In genomic region chr13:20773194-20774080, GRCh38 we compare ENCODE assay signal across 8 cellular contexts. TPM values are rescaled to one million over a fixed set of nuclear protein-coding genes. Genes with fewer than 3 reads are reported as not detected.
A peak's percentile ranks its signal among the peaks of the same experiment; 100 is the strongest.
DNase-seq lines count a peak whose midpoint lies in the region; ATAC-seq, FAIRE-seq and TF ChIP-seq lines count a peak whose summit lies in the region.

TSS of gene EEF1AKMT1 (minus strand) at chr13:20773961. CDS start at chr13:20757598, 16,363 bp downstream.

- H3K27me3 ChIP-seq in ACC112 (ENCODE audit: insufficient read depth, low read length) = no peaks in the 10 kb centered on the region
- H3K27me3 ChIP-seq in bronchial epithelial cell (ENCODE audit: control insufficient read depth, insufficient read depth, low read length) = no peaks in the 10 kb centered on the region
- H3K27me3 ChIP-seq in small intestine (ENCODE audit: control insufficient read depth in 2 of 2, insufficient read depth in 2 of 2, low read length in 2 of 2) = no peaks in the 10 kb centered on the region

- H3K4me1 ChIP-seq in ACC112 (ENCODE audit: control insufficient read depth, insufficient read depth, low read length, unreplicated experiment) = peaks cover 7% of the 10 kb centered on the region
- no peaks in the 10 kb centered on the region for H3K4me1 ChIP-seq in small intestine (ENCODE audit: control insufficient read depth in 2 of 2, insufficient read depth in 1 of 2, low read depth in 1 of 2, low read length in 1 of 2)

- ATAC-seq in GM18873 (IDR thresholded peaks at IDR 0.05; ENCODE audit: low FRiP score, unreplicated experiment) (peak; percentile 79), HG03135 (IDR thresholded peaks at IDR 0.05; ENCODE audit: unreplicated experiment) (peak; percentile 91)

- peak within 1 kb of the TSS; percentile 81 for H3K4me3 ChIP-seq in ACC112 (ENCODE audit: low read depth, low read length)
- peak within 1 kb of the TSS; percentile 67 for H3K4me3 ChIP-seq in WI38 (ENCODE audit: low read depth, low read length)
- peak within 1 kb of the TSS; percentile 67 for H3K4me3 ChIP-seq in bronchial epithelial cell (ENCODE audit: low read depth, low read length)
- peak within 1 kb of the TSS; percentile 37 to 66 for H3K4me3 ChIP-seq in small intestine (ENCODE audit: low read depth in 1 of 2, low read length in 2 of 2)

- no peaks in the 10 kb centered on the region for H3K9me3 ChIP-seq in small intestine (ENCODE audit: control insufficient read depth, low read depth)

- H3K27ac ChIP-seq in ACC112 (ENCODE audit: low read depth, low read length) (peak within 1 kb of the TSS; percentile 73), small intestine (ENCODE audit: low read depth in 1 of 2, low read length in 1 of 2) (peak within 1 kb of the TSS; percentile 81 to 95)

- peak; percentile 49 for DNase-seq in NCI-H2196 treated with DMSO at 0.1 percent for 48 hours (lab: John Stamatoyannopoulos, UW; ENCODE audit: unreplicated experiment)
- DNase-seq in bronchial epithelial cell (ENCODE audit: low read depth) = peak; percentile 76
- DNase-seq in iPS-NIHi11 (ENCODE audit: low spot score) = peak; percentile 93
- peak; percentile 93 for DNase-seq in small intestine

- H3K36me3 ChIP-seq in ACC112 (ENCODE audit: insufficient read depth, low read length) = peaks cover 30% of the 10 kb centered on the region
- no peaks in the 10 kb centered on the region for H3K36me3 ChIP-seq in bronchial epithelial cell (ENCODE audit: control insufficient read depth, insufficient read depth, low read length)
- no peaks in the 10 kb centered on the region for H3K36me3 ChIP-seq in small intestine (ENCODE audit: control insufficient read depth in 2 of 2, insufficient read depth in 2 of 2, low read length in 2 of 2)

- TF ChIP-seq CTCF in WI38 (IDR thresholded peaks at IDR 0.05; ENCODE audit: low read depth, low read length) (no peak), bronchial epithelial cell (IDR thresholded peaks at IDR 0.05; ENCODE audit: insufficient read depth, low read length, severe bottlenecking) (no peak)

- H3K79me2 ChIP-seq in ACC112 (ENCODE audit: control insufficient read depth, insufficient read depth, low read length, unreplicated experiment) = peaks cover 12% of the 10 kb centered on the region

- WGBS in small intestine, 3 donors = 0 to 1% (median 0%) methylated on average over 68 to 72 of the region's 72 CpGs

- peak within 1 kb of the TSS; percentile 56 for H2AFZ ChIP-seq in ACC112 (ENCODE audit: low read length, unreplicated experiment)

- no peak for FAIRE-seq in bronchial epithelial cell (lab: Jason Lieb, UNC)
- FAIRE-seq in small intestine (lab: Jason Lieb, UNC) = no peak

RNA-seq across cellular contexts. Expression of gene EEF1AKMT1, which starts in this region (rescaled TPM):
- 4.6 and 5.3 TPM in 2 replicates for total RNA-seq in bronchial epithelial cell
- polyA plus RNA-seq in small intestine = 1 to 10 TPM; 2.5 to 7.0 (median 5.1) TPM

Comparison
In these comparisons a context has a peak if more than half of its experiments do, and no peak if none do; other contexts are left out.
1. Peak in every context shown above with its lines: DNase-seq, ATAC-seq, H3K4me3 ChIP-seq and H3K27ac ChIP-seq.